9 cellular contexts compared by ENCODE assay signal in genomic region chr3:133464573-133464972, GRCh38.
DNase-seq lines count a peak whose midpoint lies in the region; ATAC-seq and TF ChIP-seq lines count a peak whose summit lies in the region.
"Had no signal": no experiment of that assay in that cellular context is flagged by ENCODE, and none has a peak within 500 bp of the region (broad histone marks: within the 10 kb centered on the region; RNA-seq: fewer than 3 reads in every experiment).

No MANE protein-coding gene starts in this region.

- H3K27me3 ChIP-seq in cardiac muscle cell (no peaks in the 10 kb centered on the region), thyroid gland (no peaks in the 10 kb centered on the region)
- H3K27me3 ChIP-seq: SJCRH30 had no signal

- no peaks in the 10 kb centered on the region for H3K4me1 ChIP-seq in cardiac muscle cell (ENCODE audit: low read depth)
- H3K4me1 ChIP-seq in thyroid gland, result peaks cover 27 to 45% of the 10 kb centered on the region in 2 donors

- 52 to 76% methylated on average over 1 of the region's 1 CpG for WGBS in thyroid gland, 2 donors

- peak; percentile 54 for TF ChIP-seq CTCF in cardiac muscle cell (IDR thresholded peaks at IDR 0.05; ENCODE audit: low read depth, low read length)
- TF ChIP-seq CTCF in choroid plexus epithelial cell (conservative IDR thresholded peaks at IDR 0.05; ENCODE audit: low read depth, low read length), result peak; percentile 62
- TF ChIP-seq CTCF in thyroid gland (IDR thresholded peaks at IDR 0.05), result peak in 4 of 6 experiments; percentile 18 to 33 (median 30)

- DNase-seq in cardiac muscle cell (ENCODE audit: low read depth in 1 of 2, low spot score in 1 of 2) (peak in 1 of 2 donors; percentile 61), left cardiac atrium (no peak), NCI-H2029 (lab: John Stamatoyannopoulos, UW) (peak; percentile 15), choroid plexus epithelial cell (ENCODE audit: low read depth) (peak; percentile 66), thyroid gland (peak in 1 of 2 donors; percentile 10), T-helper 2 cell (no peak)

- H3K9me3 ChIP-seq in cardiac muscle cell (ENCODE audit: low read depth) (no peaks in the 10 kb centered on the region), thyroid gland (no peaks in the 10 kb centered on the region)
- H3K9me3 ChIP-seq: SJCRH30 had no signal

- H3K4me3 ChIP-seq in cardiac muscle cell (no peak overlapping the region), choroid plexus epithelial cell (ENCODE audit: low read depth, low read length) (no peak overlapping the region), thyroid gland (replicated peaks in 1 of 3) (no peak overlapping the region)
- H3K4me3 ChIP-seq: SJCRH30 had no signal

- H3K27ac ChIP-seq in cardiac muscle cell (no peak overlapping the region), thyroid gland (peak overlapping the region in 1 of 3 donors; percentile 30)
- H3K27ac ChIP-seq: SJCRH30 had no signal

- H3K36me3 ChIP-seq in cardiac muscle cell (no peaks in the 10 kb centered on the region), thyroid gland (no peaks in the 10 kb centered on the region)
- H3K36me3 ChIP-seq: SJCRH30 had no signal

- no peak for TF ChIP-seq POLR2A in thyroid gland (IDR thresholded peaks at IDR 0.05)

- ATAC-seq in left cardiac atrium (no peak), HG02970 (IDR thresholded peaks at IDR 0.05; ENCODE audit: low FRiP score, unreplicated experiment) (no peak), HG02642 (IDR thresholded peaks at IDR 0.05; ENCODE audit: poor library complexity, unreplicated experiment) (no peak)

- intact Hi-C loops in left cardiac atrium (cut with DNase I), result no loop called here
- intact Hi-C loops in thyroid gland (cut with DNase I), result no loop called here

Comparison
In these comparisons a context has a peak if more than half of its experiments do, and no peak if none do; other contexts are left out.
1. DNase-seq: peak in NCI-H2029 (single experiment) and choroid plexus epithelial cell (single experiment); none in left cardiac atrium (single experiment) and T-helper 2 cell (0 of 5).
2. Peak in every context shown above with its lines, with median percentiles within 50 percentile points of each other: CTCF ChIP-seq.